ENCODE assay signal across 9 cellular contexts in genomic region chrX:74492720-74493201, GRCh38.
A peak's percentile ranks its signal among the peaks of the same experiment; 100 is the strongest.
DNase-seq lines count a peak whose midpoint lies in the region; ATAC-seq and TF ChIP-seq lines count a peak whose summit lies in the region.
"Had no signal": no experiment of that assay in that cellular context is flagged by ENCODE, and none has a peak within 500 bp of the region (broad histone marks: within the 10 kb centered on the region; RNA-seq: fewer than 3 reads in every experiment).

No MANE protein-coding gene starts in this region.

- DNase-seq in NCI-H524 (lab: John Stamatoyannopoulos, UW) (peak; percentile 98 to 99), cardiac fibroblast (ENCODE audit: low read depth in 2 of 2) (no peak), T-helper 17 cell (no peak), esophagus muscularis mucosa (ENCODE audit: extremely low spot score) (no peak), cerebellar cortex (ENCODE audit: low spot score) (no peak)
- DNase-seq in stimulated activated CD4-positive, alpha-beta T cell treated with anti-CD3 and anti-CD28 coated beads, Interleukin-2, amount 100 ng/mL, for 24 hours, result peak; percentile 23 to 31

- no peaks in the 10 kb centered on the region for H3K36me3 Mint-ChIP-seq in T-helper 17 cell (ENCODE audit: low read depth)

- H3K27ac ChIP-seq in esophagus muscularis mucosa (replicated peaks in 1 of 4), result no peak overlapping the region
- H3K27ac ChIP-seq: SK-N-MC had no signal

- ATAC-seq in GM21390 (IDR thresholded peaks at IDR 0.05; ENCODE audit: unreplicated experiment) (peak; percentile 54), T-helper 17 cell (no peak), HG02588 (IDR thresholded peaks at IDR 0.05; ENCODE audit: unreplicated experiment) (no peak)

- peak; percentile 14 for TF ChIP-seq CTCF in cardiac fibroblast (IDR thresholded peaks at IDR 0.05; ENCODE audit: low read depth, low read length)
- no peak for TF ChIP-seq CTCF in esophagus muscularis mucosa (IDR thresholded peaks at IDR 0.05)

- H3K4me3 ChIP-seq in cardiac fibroblast (replicated peaks in 1 of 2; ENCODE audit: low read depth in 2 of 2, low read length in 2 of 2), result no peak overlapping the region
- no peak overlapping the region for H3K4me3 ChIP-seq in esophagus muscularis mucosa
- H3K4me3 ChIP-seq: SK-N-MC had no signal

- H3K4me1 ChIP-seq in esophagus muscularis mucosa, result no peaks in the 10 kb centered on the region

- H3K36me3 ChIP-seq in esophagus muscularis mucosa, result no peaks in the 10 kb centered on the region

- 53% methylated on average over 3 of the region's 3 CpGs for WGBS in esophagus muscularis mucosa

- TF ChIP-seq POLR2A in esophagus muscularis mucosa (IDR thresholded peaks at IDR 0.05; ENCODE audit: low read depth), result no peak

- intact Hi-C loops in esophagus muscularis mucosa (cut with DNase I), result no loop called here

- no peak overlapping the region for H3K27ac Mint-ChIP-seq in T-helper 17 cell

- H3K27me3 Mint-ChIP-seq in T-helper 17 cell, result no peaks in the 10 kb centered on the region

- no peak for TF ChIP-seq EP300 in esophagus muscularis mucosa (IDR thresholded peaks at IDR 0.05)

- no peaks in the 10 kb centered on the region for H3K27me3 ChIP-seq in esophagus muscularis mucosa

- H3K4me1 Mint-ChIP-seq in T-helper 17 cell, result no peaks in the 10 kb centered on the region

- H3K4me3 Mint-ChIP-seq in T-helper 17 cell, result no peak overlapping the region

- no peaks in the 10 kb centered on the region for H3K9me3 ChIP-seq in T-helper 17 cell (ENCODE audit: control insufficient read depth, low read length, poor library complexity, severe bottlenecking)
- H3K9me3 ChIP-seq in esophagus muscularis mucosa, result no peaks in the 10 kb centered on the region

Comparison
In these comparisons a context has a peak if more than half of its experiments do, and no peak if none do; other contexts are left out.
1. DNase-seq: peak in NCI-H524 (2 of 2) and stimulated activated CD4-positive, alpha-beta T cell treated with anti-CD3 and anti-CD28 coated beads, Interleukin-2, amount 100 ng/mL, for 24 hours (2 of 2); none in cardiac fibroblast (0 of 2), T-helper 17 cell (0 of 3), esophagus muscularis mucosa (single experiment) and cerebellar cortex (single experiment).